ENCODE assay signal across 8 cellular contexts in genomic region chr11:10309163-10310093, GRCh38. TPM values are rescaled to one million over a fixed set of nuclear protein-coding genes. Genes with fewer than 3 reads are reported as not detected.
DNase-seq lines count a peak whose midpoint lies in the region; ATAC-seq and TF ChIP-seq lines count a peak whose summit lies in the region.

No MANE protein-coding gene starts in this region.

- CTCF ChIA-PET in AG04449 (lab: Yijun Ruan, JAX): interaction anchor here (0.7 to 5.2 kb wide), 11 partner anchors 13 to 431 kb away, joined by 3 to 38 read pairs (median 3); no protein-coding TSS in a partner anchor
- CTCF ChIA-PET in HEK293T (lab: Yijun Ruan, JAX): interaction anchor here (0.5 to 3.1 kb wide), 5 partner anchors 16 to 924 kb away, joined by 3 to 22 read pairs (median 4); no protein-coding TSS in a partner anchor

- no peaks in the 10 kb centered on the region for H3K36me3 ChIP-seq in breast epithelium
- H3K36me3 ChIP-seq in lower lobe of right lung: no peaks in the 10 kb centered on the region

- TF ChIP-seq CTCF in AG04449 (IDR thresholded peaks at IDR 0.05; ENCODE audit: insufficient read depth, low read length, missing control alignments) (no peak), LNCaP clone FGC (IDR thresholded peaks at IDR 0.05; ENCODE audit: control insufficient read depth, extremely low read depth, insufficient read depth) (no peak), breast epithelium (IDR thresholded peaks at IDR 0.05) (no peak), lower lobe of right lung (IDR thresholded peaks at IDR 0.05) (no peak)

- ATAC-seq in lower lobe of right lung: peak; percentile 24 to 49

- intact Hi-C loops in breast epithelium (cut with DNase I; ENCODE audit: low total_unique reads) (loop anchor here (5.0 to 10.0 kb wide), 2 partner anchors 95 to 552 kb away; no protein-coding TSS in a partner anchor), lower lobe of right lung (cut with DNase I) (no loop called here)

- no peaks in the 10 kb centered on the region for H3K27me3 ChIP-seq in breast epithelium
- H3K27me3 ChIP-seq in lower lobe of right lung (ENCODE audit: low read depth): peaks cover 8% of the 10 kb centered on the region

- H3K27ac ChIP-seq in breast epithelium (peak overlapping the region; percentile 81 to 95), lower lobe of right lung (peak overlapping the region; percentile 48)

- TF ChIP-seq POLR2A in breast epithelium (IDR thresholded peaks at IDR 0.05): no peak

- H3K4me3 ChIP-seq in AG04449 (ENCODE audit: low read depth, low read length) (peak overlapping the region; percentile 100), LNCaP clone FGC (ENCODE audit: low read depth, low read length) (no peak overlapping the region), breast epithelium (peak overlapping the region in 1 of 3 donors; percentile 93), lower lobe of right lung (no peak overlapping the region)

- H3K9me3 ChIP-seq in breast epithelium: no peaks in the 10 kb centered on the region
- H3K9me3 ChIP-seq in lower lobe of right lung: no peaks in the 10 kb centered on the region

- POLR2A ChIA-PET in AG04449 (lab: Yijun Ruan, JAX) (interaction anchor here (0.6 to 3.7 kb wide), 16 partner anchors 8 to 550 kb away, joined by 3 to 24 read pairs (median 4); partner anchors contain the start of gene CTR9), HEK293T (lab: Yijun Ruan, JAX) (interaction anchor here (1.1 to 1.6 kb wide), 3 partner anchors 14 to 550 kb away, joined by 3 to 5 read pairs (median 4); no protein-coding TSS in a partner anchor)

- H3K4me1 ChIP-seq in breast epithelium (peaks cover 0 to 5% of the 10 kb centered on the region in 2 donors), lower lobe of right lung (peaks cover 53% of the 10 kb centered on the region)

- DNase-seq in AG04449 (ENCODE audit: low read depth, low spot score) (no peak), LNCaP clone FGC (ENCODE audit: low read depth) (peak; percentile 92), breast epithelium (ENCODE audit: low spot score in 2 of 2) (peak; percentile 83 to 88), lower lobe of right lung (peak; percentile 82), HEK293T (ENCODE audit: extremely low spot score) (no peak), GOT3 (lab: John Stamatoyannopoulos, UW) (no peak)
- DNase-seq in activated naive CD4-positive, alpha-beta T cell (lab: John Stamatoyannopoulos, UW): no peak
- DNase-seq in stimulated activated CD4-positive, alpha-beta T cell treated with anti-CD3 and anti-CD28 coated beads, Interleukin-4, amount 100 ng/mL, for 24 hours: no peak

TF ChIP-seq in HEK293T, 16 proteins besides CTCF, POLR2A, EP300 and RAD21:
- TF ChIP-seq FOXA1 (IDR thresholded peaks at IDR 0.05) (no peak), TARDBP (IDR thresholded peaks at IDR 0.05) (no peak), FOXM1 (IDR thresholded peaks at IDR 0.05; ENCODE audit: borderline replicate concordance) (no peak), L3MBTL2 (conservative IDR thresholded peaks at IDR 0.05) (no peak)

RNA-seq across cellular contexts. Expression of gene ADM, which starts 4.6 kb away (rescaled TPM):
- total RNA-seq in breast epithelium (100 to 1,000 TPM in 2 of 3 donors, 10 to 100 TPM in 1; 77.1 to 279 (median 252) TPM), lower lobe of right lung (19.5 TPM)

RNA-seq across cellular contexts. Expression of gene SBF2, which starts 15.4 kb away (rescaled TPM):
- 10 to 100 TPM; 74.8 to 91.9 (median 88.2) TPM for total RNA-seq in breast epithelium
- total RNA-seq in lower lobe of right lung: 41.3 TPM

Comparison
In these comparisons a context has a peak if more than half of its experiments do, and no peak if none do; other contexts are left out.
1. DNase-seq: peak in LNCaP clone FGC (single experiment), breast epithelium (2 of 2) and lower lobe of right lung (single experiment); none in AG04449 (single experiment), activated naive CD4-positive, alpha-beta T cell (0 of 4), HEK293T (single experiment), stimulated activated CD4-positive, alpha-beta T cell treated with anti-CD3 and anti-CD28 coated beads, Interleukin-4, amount 100 ng/mL, for 24 hours (single experiment) and GOT3 (single experiment).